In genomic region chr20:3041818-3042504, GRCh38 we compare ENCODE assay signal across 9 cellular contexts. TPM values are rescaled to one million over a fixed set of nuclear protein-coding genes. Genes with fewer than 3 reads are reported as not detected.
DNase-seq lines count a peak whose midpoint lies in the region; ATAC-seq and TF ChIP-seq lines count a peak whose summit lies in the region.
"Had no signal": no experiment of that assay in that cellular context is flagged by ENCODE, and none has a peak within 500 bp of the region (broad histone marks: within the 10 kb centered on the region; RNA-seq: fewer than 3 reads in every experiment).

No MANE protein-coding gene starts in this region.

- H3K4me1 ChIP-seq in cardiac muscle cell (ENCODE audit: low read depth), result peaks cover 3% of the 10 kb centered on the region
- peaks cover 7 to 13% of the 10 kb centered on the region in 2 donors for H3K4me1 ChIP-seq in left lung
- peaks cover 2 to 21% (median 9%) of the 10 kb centered on the region in 4 donors for H3K4me1 ChIP-seq in transverse colon

- no peaks in the 10 kb centered on the region for H3K9me3 ChIP-seq in cardiac muscle cell (ENCODE audit: low read depth)
- H3K9me3 ChIP-seq in left lung, result no peaks in the 10 kb centered on the region
- no peaks in the 10 kb centered on the region for H3K9me3 ChIP-seq in transverse colon

- intact Hi-C loops in left ventricle myocardium superior (cut with micrococcal nuclease) (no loop called here), left lung (cut with DNase I) (no loop called here), transverse colon (cut with DNase I; ENCODE audit: low total_unique reads) (no loop called here)

- no peak for ATAC-seq in left ventricle myocardium superior
- no peak for ATAC-seq in left lung
- ATAC-seq in activated CD4-positive, CD25-positive, alpha-beta regulatory T cell treated with anti-CD3 and anti-CD28 coated beads, Interleukin-2, amount 50 U/mL, for 24 hours, result no peak

- TF ChIP-seq EP300 in transverse colon (IDR thresholded peaks at IDR 0.05; ENCODE audit: low read depth), result no peak

- H3K27ac ChIP-seq in cardiac muscle cell, result peak overlapping the region; percentile 49
- peak overlapping the region; percentile 45 to 51 for H3K27ac ChIP-seq in left lung
- H3K27ac ChIP-seq in transverse colon, result peak overlapping the region; percentile 34 to 44 (median 42)

- H3K36me3 ChIP-seq in cardiac muscle cell (peaks cover 23% of the 10 kb centered on the region), left lung (peaks cover 0 to 37% of the 10 kb centered on the region in 2 donors), transverse colon (peaks cover 0 to 20% (median 7%) of the 10 kb centered on the region in 4 donors)

- peak in 1 of 2 donors; percentile 21 for DNase-seq in cardiac muscle cell (ENCODE audit: low read depth in 1 of 2, low spot score in 1 of 2)
- no peak for DNase-seq in left ventricle myocardium superior
- DNase-seq in astrocyte of the spinal cord (ENCODE audit: low read depth, low spot score), result peak; percentile 7
- DNase-seq in left lung, result peak in 1 of 2 donors; percentile 38
- DNase-seq in transverse colon, result no peak
- no peak for DNase-seq in glomerular visceral epithelial cell (ENCODE audit: extremely low spot score)
- no peak for DNase-seq in NCI-H2107 (lab: John Stamatoyannopoulos, UW)

- no peak for TF ChIP-seq CTCF in cardiac muscle cell (IDR thresholded peaks at IDR 0.05; ENCODE audit: low read depth, low read length)
- TF ChIP-seq CTCF in astrocyte of the spinal cord (IDR thresholded peaks at IDR 0.05; ENCODE audit: low read depth, low read length), result no peak
- no peak for TF ChIP-seq CTCF in left lung (IDR thresholded peaks at IDR 0.05)
- TF ChIP-seq CTCF in transverse colon (IDR thresholded peaks at IDR 0.05), result no peak

- no peaks in the 10 kb centered on the region for H3K27me3 ChIP-seq in cardiac muscle cell
- no peaks in the 10 kb centered on the region for H3K27me3 ChIP-seq in left lung
- H3K27me3 ChIP-seq in transverse colon, result no peaks in the 10 kb centered on the region

- in situ Hi-C loops in astrocyte of the spinal cord (cut with HindIII; ENCODE audit: low sequenced_read_pairs) (no loop called here), transverse colon (cut with MboI; ENCODE audit: low pct_ligation_motif_present in 1 of 4, low pct_unique_long_range_greater_than_20kb in 1 of 4, low sequenced_read_pairs in 3 of 4) (no loop called here)

- 49 to 57% methylated on average over 10 to 13 of the region's 13 CpGs for WGBS in transverse colon (ENCODE audit: low coverage in 1 of 2), 2 donors

- H3K4me3 ChIP-seq in cardiac muscle cell, result no peak overlapping the region
- no peak overlapping the region for H3K4me3 ChIP-seq in astrocyte of the spinal cord (ENCODE audit: low read depth, low read length)
- no peak overlapping the region for H3K4me3 ChIP-seq in left lung
- H3K4me3 ChIP-seq in transverse colon, result no peak overlapping the region

- no peak for TF ChIP-seq POLR2A in transverse colon (IDR thresholded peaks at IDR 0.05)

RNA-seq across cellular contexts. Expression of gene GNRH2, which starts 1.5 kb away (rescaled TPM):
- total RNA-seq in cardiac muscle cell (5.3 TPM in 1 of 2 replicates, not detected in the other), left ventricle myocardium superior (not detected), left lung (under 1 TPM in 1 of 2 donors, not detected in 1; 0.63 TPM), transverse colon (not detected)
- 0.24 TPM in 1 of 2 replicates, not detected in the other for polyA plus RNA-seq in cardiac muscle cell
- total RNA-seq: omental fat pad had no signal

RNA-seq across cellular contexts. Expression of gene MRPS26, which starts 3.9 kb away (rescaled TPM):
- total RNA-seq in cardiac muscle cell, result 129 and 133 TPM in 2 replicates
- polyA plus RNA-seq in cardiac muscle cell, result 159 and 164 TPM in 2 replicates
- total RNA-seq in left ventricle myocardium superior, result 57.5 TPM
- 10 to 100 TPM; 37.4 to 40.4 TPM for total RNA-seq in left lung
- total RNA-seq in transverse colon, result 10 to 100 TPM; 42.7 to 88.3 (median 54.3) TPM

RNA-seq across cellular contexts. Expression of gene OXT, which starts 29.5 kb away (rescaled TPM):
- not detected in 2 replicates for total RNA-seq in cardiac muscle cell
- polyA plus RNA-seq in cardiac muscle cell, result not detected in 2 replicates
- total RNA-seq in left ventricle myocardium superior, result not detected
- under 1 TPM in 1 of 2 donors, not detected in 1; 0.55 TPM for total RNA-seq in left lung
- total RNA-seq in transverse colon, result not detected
- total RNA-seq: omental fat pad had no signal

RNA-seq across cellular contexts. Expression of gene AVP, which starts 42.6 kb away (rescaled TPM):
- total RNA-seq in cardiac muscle cell (not detected in 2 replicates), left ventricle myocardium superior (not detected), left lung (not detected), transverse colon (not detected)
- polyA plus RNA-seq in cardiac muscle cell, result not detected in 2 replicates
- total RNA-seq: omental fat pad had no signal
